In the genomic region with DNA sequence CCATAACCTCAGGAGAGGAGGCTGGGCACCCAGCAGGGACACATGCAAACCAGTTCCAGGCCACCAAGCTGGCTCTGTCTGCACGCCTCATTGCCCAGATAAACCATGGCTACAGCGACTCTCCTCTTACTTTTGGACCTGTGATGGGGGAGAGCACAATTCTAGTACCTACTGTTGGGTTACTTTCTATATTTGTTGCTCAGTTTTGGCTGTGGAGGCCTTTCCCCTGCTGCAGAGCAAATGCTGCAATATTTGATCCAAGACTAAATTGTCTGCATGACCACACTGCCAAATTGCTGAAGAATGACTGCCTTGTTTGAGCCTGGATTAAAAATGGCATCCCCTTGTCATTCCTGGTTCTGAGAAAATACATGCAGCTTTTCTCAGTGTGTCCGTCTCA, we compare ENCODE assay signal across 22 cellular contexts.
DNase-seq lines count a peak whose midpoint lies in the region; ATAC-seq and TF ChIP-seq lines count a peak whose summit lies in the region.
"Had no signal": no experiment of that assay in that cellular context is flagged by ENCODE, and none has a peak within 500 bp of the region (broad histone marks: within the 10 kb centered on the region; RNA-seq: fewer than 3 reads in every experiment).

No MANE protein-coding gene starts in this region.

- WGBS in psoas muscle, 3 donors: 55 to 92% (median 68%) methylated on average over 3 of the region's 3 CpGs

- H3K27me3 ChIP-seq in BE2C (no peaks in the 10 kb centered on the region; the same call in 1 of the 2 replicates), psoas muscle (ENCODE audit: insufficient read depth in 3 of 3, low read length in 2 of 3) (no peaks in the 10 kb centered on the region), uterus (no peaks in the 10 kb centered on the region)
- H3K27me3 ChIP-seq: BLaER1 had no signal

- DNase-seq in BE2C (peak; percentile 24), NCI-H446 (lab: John Stamatoyannopoulos, UW) (peak; percentile 61 to 89), globus pallidus (ENCODE audit: low spot score) (peak; percentile 21), psoas muscle (no peak), uterus (no peak)
- no peak for DNase-seq in stimulated activated CD4-positive, alpha-beta T cell treated with anti-CD3 and anti-CD28 coated beads, Interleukin-15, amount 100 ng/mL, for 24 hours
- DNase-seq: 8988T; CD4-positive, CD25-positive, alpha-beta regulatory T cell; DMS53; GDM1; HCEC 1CT; KG1; NCI-H1048; NCI-H1417; NCI-H1694; NCI-H2029 treated with DMSO at 0.1 percent for 48 hours; NCI-H510A; SIG-M5 had no signal

- H3K4me3 ChIP-seq in BE2C (ENCODE audit: low read depth, low read length) (no peak overlapping the region), psoas muscle (no peak overlapping the region), uterus (no peak overlapping the region)
- H3K4me3 ChIP-seq: BLaER1, GM12878, SK-N-MC had no signal

- H3K27ac ChIP-seq in psoas muscle: peak overlapping the region; percentile 79
- H3K27ac ChIP-seq in uterus: no peak overlapping the region
- H3K27ac ChIP-seq: BLaER1, SK-N-MC had no signal

- TF ChIP-seq CTCF in BE2C (IDR thresholded peaks at IDR 0.05; ENCODE audit: low read depth, low read length) (no peak), psoas muscle (IDR thresholded peaks at IDR 0.05) (no peak), uterus (IDR thresholded peaks at IDR 0.05) (no peak)

- no peaks in the 10 kb centered on the region for H3K9me3 ChIP-seq in BE2C
- no peaks in the 10 kb centered on the region for H3K9me3 ChIP-seq in psoas muscle
- no peaks in the 10 kb centered on the region for H3K9me3 ChIP-seq in uterus

- peak in 2 of 4 donors; percentile 4 to 16 for ATAC-seq in psoas muscle
- no peak for ATAC-seq in HG03045 (IDR thresholded peaks at IDR 0.05; ENCODE audit: unreplicated experiment)
- ATAC-seq: GM12878 had no signal

- no peaks in the 10 kb centered on the region for H3K36me3 ChIP-seq in BE2C
- no peaks in the 10 kb centered on the region for H3K36me3 ChIP-seq in psoas muscle (ENCODE audit: insufficient read depth in 1 of 2, low read depth in 1 of 2)
- no peaks in the 10 kb centered on the region for H3K36me3 ChIP-seq in uterus

- intact Hi-C loops in psoas muscle (cut with DNase I) (no loop called here), uterus (cut with DNase I; ENCODE audit: low total_unique reads) (no loop called here)

- H3K4me1 ChIP-seq in BE2C (peaks cover 16% of the 10 kb centered on the region), psoas muscle (peaks cover 39% of the 10 kb centered on the region), uterus (no peaks in the 10 kb centered on the region)

- no peak for TF ChIP-seq POLR2A in uterus (IDR thresholded peaks at IDR 0.05)

Comparison
In these comparisons a context has a peak if more than half of its experiments do, and no peak if none do; other contexts are left out.
1. DNase-seq: peak in BE2C (single experiment), NCI-H446 (2 of 2) and globus pallidus (single experiment); none in psoas muscle (0 of 2), uterus (0 of 2) and stimulated activated CD4-positive, alpha-beta T cell treated with anti-CD3 and anti-CD28 coated beads, Interleukin-15, amount 100 ng/mL, for 24 hours (single experiment).